In genomic region chr19:29329460-29330134, GRCh38 we compare ENCODE assay signal across 12 cellular contexts.
DNase-seq lines count a peak whose midpoint lies in the region; ATAC-seq and TF ChIP-seq lines count a peak whose summit lies in the region.
"Had no signal": no experiment of that assay in that cellular context is flagged by ENCODE, and none has a peak within 500 bp of the region (broad histone marks: within the 10 kb centered on the region; RNA-seq: fewer than 3 reads in every experiment).

No MANE protein-coding gene starts in this region.

- DNase-seq in SIG-M5 treated with dmso at 0.1 percent for 504 hours (lab: John Stamatoyannopoulos, UW; ENCODE audit: unreplicated experiment), result peak; percentile 7
- DNase-seq in SIG-M5 (lab: John Stamatoyannopoulos, UW), result no peak
- DNase-seq in LNCaP clone FGC (ENCODE audit: low read depth), result peak; percentile 28
- DNase-seq in UCSD-AML1 (lab: John Stamatoyannopoulos, UW; ENCODE audit: unreplicated experiment), result peak; percentile 19
- peak; percentile 38 for DNase-seq in neural crest cell (ENCODE audit: low read depth, low spot score)
- DNase-seq in stimulated activated CD4-positive, alpha-beta T cell treated with anti-CD3 and anti-CD28 coated beads, Interleukin-2, amount 100 ng/mL, for 48 hours, result no peak
- DNase-seq: activated T-cell treated with anti-CD3 and anti-CD28 coated beads, Interleukin-2, amount 50 U/mL, for 72 hours; esophagus squamous epithelium; GOT3; naive thymus-derived CD4-positive, alpha-beta T cell had no signal

- H3K4me3 Mint-ChIP-seq in neural crest cell, result no peak overlapping the region
- H3K4me3 Mint-ChIP-seq: activated T-cell treated with anti-CD3 and anti-CD28 coated beads, Interleukin-2, amount 50 U/mL, for 72 hours; naive thymus-derived CD4-positive, alpha-beta T cell had no signal

- no peaks in the 10 kb centered on the region for H3K36me3 Mint-ChIP-seq in neural crest cell (ENCODE audit: low read depth)

- H3K4me3 ChIP-seq in LNCaP clone FGC (ENCODE audit: low read depth, low read length), result no peak overlapping the region
- H3K4me3 ChIP-seq: esophagus squamous epithelium had no signal

- no peak overlapping the region for H3K27ac Mint-ChIP-seq in neural crest cell (ENCODE audit: unreplicated experiment)
- H3K27ac Mint-ChIP-seq: activated T-cell treated with anti-CD3 and anti-CD28 coated beads, Interleukin-2, amount 50 U/mL, for 72 hours; naive thymus-derived CD4-positive, alpha-beta T cell had no signal

- peaks cover 3% of the 10 kb centered on the region for H3K9me3 Mint-ChIP-seq in neural crest cell

- peaks cover 37% of the 10 kb centered on the region for H3K27me3 Mint-ChIP-seq in neural crest cell (ENCODE audit: low read depth)

- no peak for ATAC-seq in GM19023 (IDR thresholded peaks at IDR 0.05; ENCODE audit: unreplicated experiment)
- no peak for ATAC-seq in HG03520 (IDR thresholded peaks at IDR 0.05; ENCODE audit: unreplicated experiment)
- ATAC-seq: activated T-cell treated with anti-CD3 and anti-CD28 coated beads, Interleukin-2, amount 50 U/mL, for 72 hours; naive thymus-derived CD4-positive, alpha-beta T cell had no signal

- TF ChIP-seq CTCF in LNCaP clone FGC (IDR thresholded peaks at IDR 0.05; ENCODE audit: control insufficient read depth, extremely low read depth, insufficient read depth) (no peak), neural crest cell (conservative IDR thresholded peaks at IDR 0.05) (no peak)

- no peaks in the 10 kb centered on the region for H3K4me1 Mint-ChIP-seq in neural crest cell

Comparison
In these comparisons a context has a peak if more than half of its experiments do, and no peak if none do; other contexts are left out.
1. DNase-seq: peak in SIG-M5 treated with dmso at 0.1 percent for 504 hours (single experiment), LNCaP clone FGC (single experiment), UCSD-AML1 (single experiment) and neural crest cell (single experiment); none in SIG-M5 (single experiment) and stimulated activated CD4-positive, alpha-beta T cell treated with anti-CD3 and anti-CD28 coated beads, Interleukin-2, amount 100 ng/mL, for 48 hours (0 of 2).